In the genomic region with DNA sequence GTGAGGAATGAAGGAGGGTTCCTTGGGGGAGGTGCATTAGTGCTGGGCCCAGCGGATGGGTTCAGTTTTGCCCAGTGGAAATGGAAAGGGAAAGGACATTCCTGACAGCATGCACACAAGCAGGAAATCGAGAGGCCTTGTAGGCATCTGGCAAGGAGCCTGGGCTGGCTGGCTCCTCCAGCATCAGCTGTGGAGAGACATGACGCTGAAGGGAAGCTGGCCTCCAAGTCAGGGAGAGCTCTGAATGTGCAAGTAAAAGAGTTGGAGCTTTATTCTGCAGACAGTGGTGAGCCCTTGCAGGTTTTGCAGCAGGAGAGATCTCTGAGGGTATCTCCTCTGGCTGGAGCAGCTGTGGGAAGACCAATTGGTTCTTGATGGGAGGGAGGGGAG, we compare ENCODE assay signal across 9 cellular contexts.
DNase-seq lines count a peak whose midpoint lies in the region; ATAC-seq and TF ChIP-seq lines count a peak whose summit lies in the region.
"Had no signal": no experiment of that assay in that cellular context is flagged by ENCODE, and none has a peak within 500 bp of the region (broad histone marks: within the 10 kb centered on the region; RNA-seq: fewer than 3 reads in every experiment).

No MANE protein-coding gene starts in this region.

- no peaks in the 10 kb centered on the region for H3K9me3 ChIP-seq in ovary
- no peaks in the 10 kb centered on the region for H3K9me3 ChIP-seq in effector memory CD4-positive, alpha-beta T cell (ENCODE audit: control insufficient read depth, low read length)

- WGBS in ovary, 3 donors = 8 to 17% (median 11%) methylated on average over 3 of the region's 3 CpGs

- POLR2A ChIA-PET in BJ (lab: Charles Lee) = no interaction called here

- TF ChIP-seq CTCF in BJ (IDR thresholded peaks at IDR 0.05; ENCODE audit: insufficient read depth, low read depth, low read length) (no peak), ovary (IDR thresholded peaks at IDR 0.05) (no peak)

- H3K27me3 ChIP-seq in BJ (ENCODE audit: control insufficient read depth, insufficient read depth, low read length) (no peaks in the 10 kb centered on the region), ovary (no peaks in the 10 kb centered on the region)
- H3K27me3 ChIP-seq in effector memory CD4-positive, alpha-beta T cell (replicated peaks; ENCODE audit: control insufficient read depth, insufficient read depth, low read length, poor library complexity, severe bottlenecking) = no peaks in the 10 kb centered on the region

- H3K4me3 ChIP-seq in BJ (ENCODE audit: low read depth, low read length) (no peak overlapping the region), ovary (no peak overlapping the region)
- H3K4me3 ChIP-seq in effector memory CD4-positive, alpha-beta T cell (ENCODE audit: insufficient read depth, low read depth, low read length, poor library complexity, severe bottlenecking) = no peak overlapping the region

- H3K36me3 ChIP-seq in BJ (ENCODE audit: control insufficient read depth, insufficient read depth, low read length) (no peaks in the 10 kb centered on the region), ovary (no peaks in the 10 kb centered on the region)
- no peaks in the 10 kb centered on the region for H3K36me3 ChIP-seq in effector memory CD4-positive, alpha-beta T cell (ENCODE audit: control insufficient read depth, insufficient read depth, low read length)

- no peak for TF ChIP-seq EP300 in ovary (IDR thresholded peaks at IDR 0.05)

- CTCF ChIA-PET in BJ (lab: Yijun Ruan, JAX) = interaction anchor here (0.9 to 1.6 kb wide), 5 partner anchors 8 to 248 kb away, joined by 3 to 6 read pairs (median 4); no protein-coding TSS in a partner anchor

- no peak for TF ChIP-seq POLR2A in ovary (IDR thresholded peaks at IDR 0.05)

- intact Hi-C loops in ovary (cut with DNase I) = no loop called here

- H3K4me1 ChIP-seq in ovary (ENCODE audit: insufficient read depth) = no peaks in the 10 kb centered on the region
- H3K4me1 ChIP-seq in effector memory CD4-positive, alpha-beta T cell (ENCODE audit: control insufficient read depth, insufficient read depth, low read length, poor library complexity, severe bottlenecking) = no peaks in the 10 kb centered on the region

- in situ Hi-C loops in SK-MEL-5 (cut with HindIII; ENCODE audit: low pct_unique_long_range_greater_than_20kb, low sequenced_read_pairs) = no loop called here

- DNase-seq in BJ (ENCODE audit: low read depth) (peak; percentile 60), SK-MEL-5 (ENCODE audit: low read depth, low spot score) (peak; percentile 19), fibroblast of the conjunctiva (ENCODE audit: low read depth) (peak; percentile 90), ovary (peak; percentile 59 to 87 (median 75)), NCI-H1930 (lab: John Stamatoyannopoulos, UW) (no peak)
- no peak for DNase-seq in effector CD8-positive, alpha-beta T cell (lab: John Stamatoyannopoulos, UW)
- DNase-seq in effector memory CD4-positive, alpha-beta T cell = no peak

- ATAC-seq in HG03432 (IDR thresholded peaks at IDR 0.05; ENCODE audit: unreplicated experiment) = no peak
- ATAC-seq: activated CD4-positive, CD25-positive, alpha-beta regulatory T cell treated with anti-CD3 and anti-CD28 coated beads, Interleukin-2, amount 50 U/mL, for 24 hours had no signal

- no peak overlapping the region for H3K27ac ChIP-seq in ovary
- H3K27ac ChIP-seq in effector memory CD4-positive, alpha-beta T cell (ENCODE audit: insufficient read depth, low read length, poor library complexity, severe bottlenecking) = no peak overlapping the region

Comparison
In these comparisons a context has a peak if more than half of its experiments do, and no peak if none do; other contexts are left out.
1. DNase-seq: peak in BJ (single experiment), SK-MEL-5 (single experiment), fibroblast of the conjunctiva (single experiment) and ovary (5 of 5); none in NCI-H1930 (0 of 2), effector CD8-positive, alpha-beta T cell (single experiment) and effector memory CD4-positive, alpha-beta T cell (0 of 3).